In the genomic region with DNA sequence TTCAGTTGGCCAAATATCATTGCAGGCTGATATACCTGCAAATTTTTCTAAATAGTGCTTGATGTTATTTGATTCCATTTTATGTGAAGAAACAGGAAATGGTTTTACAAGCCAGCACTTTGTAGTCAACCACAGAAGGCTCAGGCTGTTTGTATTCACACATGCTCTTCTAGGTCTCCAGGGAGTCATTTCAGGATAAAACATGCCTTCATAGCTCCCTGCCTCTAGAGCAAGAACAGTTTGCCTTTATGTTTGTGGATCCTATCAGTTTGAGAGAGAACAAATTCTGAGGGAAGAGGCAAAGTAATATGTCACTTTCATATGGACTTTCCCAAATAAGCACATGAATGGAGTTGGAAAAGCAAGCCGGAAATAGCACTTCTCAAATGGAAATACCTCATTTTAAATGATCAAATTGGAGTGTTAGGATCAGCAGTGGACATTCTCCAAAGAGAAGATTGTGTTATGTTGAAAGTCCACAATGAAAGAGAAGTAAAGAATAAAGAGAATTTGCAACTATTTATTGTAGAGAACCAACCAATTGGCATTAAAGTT, we compare ENCODE assay signal across 11 cellular contexts.
DNase-seq lines count a peak whose midpoint lies in the region; ATAC-seq, FAIRE-seq and TF ChIP-seq lines count a peak whose summit lies in the region.
"Had no signal": no experiment of that assay in that cellular context is flagged by ENCODE, and none has a peak within 500 bp of the region (broad histone marks: within the 10 kb centered on the region; RNA-seq: fewer than 3 reads in every experiment).

No MANE protein-coding gene starts in this region.

- H3K4me1 ChIP-seq in BLaER1 (peaks cover 46% of the 10 kb centered on the region), HUES6 (ENCODE audit: control insufficient read depth, insufficient read depth, low read length) (peaks cover 30% of the 10 kb centered on the region), GM12878 (ENCODE audit: control insufficient read depth, insufficient read depth, low read length) (peaks cover 20% of the 10 kb centered on the region), HepG2 (ENCODE audit: insufficient read depth, low read length) (no peaks in the 10 kb centered on the region), hepatocyte (ENCODE audit: insufficient read depth) (no peaks in the 10 kb centered on the region)

- TF ChIP-seq EP300 in GM12878 (IDR thresholded peaks at IDR 0.05; ENCODE audit: borderline replicate concordance in 1 of 2, control insufficient read depth in 1 of 2, low read depth in 2 of 2, low read length in 2 of 2) (0 out of 4 replicates have a peak, but pooled peaks of 1 of the 2 experiments have one; percentile 15), HepG2 (IDR thresholded peaks at IDR 0.05; ENCODE audit: low read depth in 2 of 2, low read length in 2 of 2) (no peak), HepG2 (CRISPR knock-in tag; IDR thresholded peaks at IDR 0.05; ENCODE audit: borderline replicate concordance) (no peak)

- H3K4me3 ChIP-seq in BLaER1 = no peak overlapping the region
- no peak overlapping the region for H3K4me3 ChIP-seq in HUES6 (ENCODE audit: low read depth, low read length)
- H3K4me3 ChIP-seq in GM12878 = no peak overlapping the region
- no peak overlapping the region for H3K4me3 ChIP-seq in HepG2 (replicated peaks in 1 of 3; ENCODE audit: insufficient read depth in 1 of 3, low read depth in 2 of 3, low read length in 3 of 3)
- no peak overlapping the region for H3K4me3 ChIP-seq in hepatocyte

- peak; percentile 78 for FAIRE-seq in GM19239 (lab: Jason Lieb, UNC)
- no peak for FAIRE-seq in GM12878 (lab: Jason Lieb, UNC)
- no peak for FAIRE-seq in HepG2 (lab: Jason Lieb, UNC)

- CTCF ChIA-PET in GM12878 (lab: Yijun Ruan, JAX) = interaction anchor here (1.4 to 2.1 kb wide), 3 partner anchors 144 to 615 kb away, joined by 4 to 5 read pairs (median 5); a partner anchor contains a TSS
- CTCF ChIA-PET in HepG2 (lab: Yijun Ruan, JAX; ENCODE audit: low intra/inter-chr PET ratio, low total read pairs) = no interaction called here

- ATAC-seq in GM12878 (peak; percentile 55), HepG2 (no peak)
- ATAC-seq: activated T-cell treated with anti-CD3 and anti-CD28 coated beads, Interleukin-2, amount 50 U/mL, for 4 hours had no signal

- no peaks in the 10 kb centered on the region for H4K20me1 ChIP-seq in BLaER1
- H4K20me1 ChIP-seq in GM12878 (ENCODE audit: control insufficient read depth, insufficient read depth) = no peaks in the 10 kb centered on the region
- H4K20me1 ChIP-seq in HepG2 (ENCODE audit: insufficient read depth, low read length) = no peaks in the 10 kb centered on the region
- no peaks in the 10 kb centered on the region for H4K20me1 ChIP-seq in hepatocyte (ENCODE audit: insufficient read depth, poor library complexity, severe bottlenecking)

- no peak for DNase-seq in GM19239 (ENCODE audit: insufficient read length, low spot score)
- DNase-seq in GM12878 (ENCODE audit: low read depth, low spot score) = no peak
- no peak for DNase-seq in HepG2 (ENCODE audit: low spot score)
- DNase-seq in COR-L47 (lab: John Stamatoyannopoulos, UW) = no peak
- DNase-seq in hepatocyte (ENCODE audit: low spot score) = no peak
- DNase-seq in HK-2 (ENCODE audit: unreplicated experiment) = no peak
- DNase-seq: activated T-cell treated with anti-CD3 and anti-CD28 coated beads, Interleukin-2, amount 50 U/mL, for 4 hours; effector CD4-positive, alpha-beta T cell; posterior cingulate gyrus had no signal

- no peak for TF ChIP-seq POLR2A in GM12878 (IDR thresholded peaks at IDR 0.05; ENCODE audit: low read depth, low read length)
- TF ChIP-seq POLR2A in HepG2 (IDR thresholded peaks at IDR 0.05; ENCODE audit: insufficient read depth in 1 of 2, low read depth in 2 of 2, low read length in 2 of 2) = no peak

- TF ChIP-seq CTCF in GM12878 (IDR thresholded peaks at IDR 0.05 in 2 of 3, conservative IDR thresholded peaks at IDR 0.05 in 1 of 3; ENCODE audit: control insufficient read depth in 2 of 3, extremely low read depth in 1 of 3, insufficient read depth in 1 of 3, low read depth in 3 of 3, low read length in 3 of 3) (no peak), HepG2 (CRISPR knock-in tag; IDR thresholded peaks at IDR 0.05) (no peak), hepatocyte (IDR thresholded peaks at IDR 0.05; ENCODE audit: poor library complexity) (no peak)

- WGBS in GM12878 (ENCODE audit: insufficient coverage, insufficient replicate concordance, low lambda C conversion rate, missing lambda C conversion rate) = 4% methylated on average over 1 of the region's 1 CpG
- WGBS in HepG2 (ENCODE audit: low lambda C conversion rate) = 0% methylated on average over 1 of the region's 1 CpG
- WGBS in hepatocyte (ENCODE audit: low lambda C conversion rate, missing lambda C conversion rate) = 81% methylated on average over 1 of the region's 1 CpG

- no peak overlapping the region for H3K9ac ChIP-seq in BLaER1
- no peak overlapping the region for H3K9ac ChIP-seq in HUES6 (ENCODE audit: low read length)
- H3K9ac ChIP-seq in GM12878 (ENCODE audit: control insufficient read depth, insufficient read depth, low read length) = no peak overlapping the region
- no peak overlapping the region for H3K9ac ChIP-seq in HepG2 (ENCODE audit: insufficient read depth, low read depth, low read length)

- H3K4me2 ChIP-seq in BLaER1 (peak overlapping the region; percentile 59), GM12878 (ENCODE audit: control insufficient read depth, insufficient read depth) (no peak overlapping the region), HepG2 (ENCODE audit: low read depth, low read length) (no peak overlapping the region), hepatocyte (no peak overlapping the region)

- H3K27me3 ChIP-seq in BLaER1 (no peaks in the 10 kb centered on the region), HUES6 (ENCODE audit: control insufficient read depth, insufficient read depth, low read length) (no peaks in the 10 kb centered on the region), GM12878 (replicated peaks in 1 of 2; ENCODE audit: control insufficient read depth in 2 of 2, insufficient read depth in 2 of 2, low read length in 1 of 2) (no peaks in the 10 kb centered on the region), HepG2 (ENCODE audit: control insufficient read depth in 1 of 2, insufficient read depth in 2 of 2, low read length in 2 of 2) (no peaks in the 10 kb centered on the region; a peak in 1 of 5 replicates), hepatocyte (no peaks in the 10 kb centered on the region)

- no peaks in the 10 kb centered on the region for H3K36me3 ChIP-seq in BLaER1
- no peaks in the 10 kb centered on the region for H3K36me3 ChIP-seq in HUES6 (ENCODE audit: control insufficient read depth, insufficient read depth, low read length)
- H3K36me3 ChIP-seq in GM12878 (ENCODE audit: control insufficient read depth in 2 of 2, insufficient read depth in 2 of 2, low read length in 1 of 2) = no peaks in the 10 kb centered on the region
- no peaks in the 10 kb centered on the region for H3K36me3 ChIP-seq in HepG2 (replicated peaks in 1 of 2; ENCODE audit: control insufficient read depth in 1 of 2, insufficient read depth in 2 of 2, low read length in 2 of 2)
- no peaks in the 10 kb centered on the region for H3K36me3 ChIP-seq in hepatocyte (replicated peaks; ENCODE audit: insufficient read depth, low read depth)

- no peak overlapping the region for H3K27ac ChIP-seq in BLaER1
- peak overlapping the region; percentile 64 for H3K27ac ChIP-seq in HUES6 (ENCODE audit: low read depth, low read length)
- H3K27ac ChIP-seq in GM12878 (ENCODE audit: control insufficient read depth, insufficient read depth) = no peak overlapping the region
- H3K27ac ChIP-seq in HepG2 (ENCODE audit: extremely low read length, insufficient read depth, low read length) = no peak overlapping the region
- H3K27ac ChIP-seq in hepatocyte = no peak overlapping the region

- intact Hi-C loops in GM12878 (cut with micrococcal nuclease; ENCODE audit: unreplicated experiment) (loop anchor here (5.0 to 10.0 kb wide), 3 partner anchors 148 to 486 kb away; no protein-coding TSS in a partner anchor), HepG2 (cut with micrococcal nuclease; ENCODE audit: unreplicated experiment) (loop anchor here (10.0 kb wide), 1 partner anchor 276 kb away; a partner anchor contains a TSS)

- SMC1A ChIA-PET in GM12878 (lab: Charles Lee; ENCODE audit: uncharacterized antibody, unreplicated experiment) = interaction anchor here (0.8 to 3.5 kb wide), 7 partner anchors 11 to 615 kb away, joined by 3 to 15 read pairs (median 5); no protein-coding TSS in a partner anchor

- BruUV-seq in GM12878 (replicated peaks; lab: Mats Ljungman, UMichigan) (no TSS peak), HepG2 (replicated peaks; lab: Mats Ljungman, UMichigan) (no TSS peak)

- H3K9me3 ChIP-seq in BLaER1 (no peaks in the 10 kb centered on the region), HUES6 (ENCODE audit: control insufficient read depth, insufficient read depth, low read depth, low read length) (no peaks in the 10 kb centered on the region), GM12878 (replicated peaks; ENCODE audit: control insufficient read depth, insufficient read depth, low read length) (no peaks in the 10 kb centered on the region), HepG2 (ENCODE audit: low read length) (no peaks in the 10 kb centered on the region), hepatocyte (ENCODE audit: low read depth) (no peaks in the 10 kb centered on the region)

- RAD21 ChIA-PET in GM12878 (lab: Charles Lee; ENCODE audit: unreplicated experiment) = interaction anchor here (1.1 to 1.8 kb wide), 7 partner anchors 18 to 615 kb away, joined by 3 to 7 read pairs (median 4); no protein-coding TSS in a partner anchor

- in situ Hi-C loops in GM12878 (cut with MboI) (loop anchor here (5.0 to 25.0 kb wide), 3 partner anchors 278 to 1288 kb away; a partner anchor contains a TSS), HepG2 (cut with HindIII; ENCODE audit: extremely low pct_ligation_motif_present, low pct_unique_long_range_greater_than_20kb) (loop anchor here (10.0 kb wide), 2 partner anchors 616 to 1276 kb away; no protein-coding TSS in a partner anchor)

- H2AFZ ChIP-seq in GM12878 (ENCODE audit: control insufficient read depth, low read depth, low read length) (no peak overlapping the region; the same call in 1 of the 2 replicates), HepG2 (ENCODE audit: low read length) (no peak overlapping the region), hepatocyte (no peak overlapping the region)

- POLR2A ChIA-PET in GM12878 (lab: Charles Lee) (interaction anchor here (1.4 kb wide), 1 partner anchor 11 kb away, joined by 3 read pairs; no protein-coding TSS in a partner anchor), HepG2 (lab: Yijun Ruan, JAX) (no interaction called here)

- H3K9me2 ChIP-seq in hepatocyte (replicated peaks; ENCODE audit: insufficient read depth) = no peaks in the 10 kb centered on the region

- TF ChIP-seq RAD21 in GM12878 (IDR thresholded peaks at IDR 0.05; ENCODE audit: insufficient read depth, low read depth, low read length) (no peak), HepG2 (CRISPR knock-in tag; IDR thresholded peaks at IDR 0.05) (no peak)

- H3K79me2 ChIP-seq in GM12878 (ENCODE audit: control insufficient read depth, insufficient read depth, low read length) = no peaks in the 10 kb centered on the region
- no peaks in the 10 kb centered on the region for H3K79me2 ChIP-seq in HepG2 (ENCODE audit: insufficient read depth, low read length)
- no peaks in the 10 kb centered on the region for H3K79me2 ChIP-seq in hepatocyte

TF ChIP-seq in HepG2, 621 proteins besides CTCF, POLR2A, EP300 and RAD21 (continues in another document):
- TF ChIP-seq ZNF7 (CRISPR knock-in tag; IDR thresholded peaks at IDR 0.05) (no peak), MBNL3 (CRISPR knock-in tag; conservative IDR thresholded peaks at IDR 0.05) (no peak)
